In the genomic region with DNA sequence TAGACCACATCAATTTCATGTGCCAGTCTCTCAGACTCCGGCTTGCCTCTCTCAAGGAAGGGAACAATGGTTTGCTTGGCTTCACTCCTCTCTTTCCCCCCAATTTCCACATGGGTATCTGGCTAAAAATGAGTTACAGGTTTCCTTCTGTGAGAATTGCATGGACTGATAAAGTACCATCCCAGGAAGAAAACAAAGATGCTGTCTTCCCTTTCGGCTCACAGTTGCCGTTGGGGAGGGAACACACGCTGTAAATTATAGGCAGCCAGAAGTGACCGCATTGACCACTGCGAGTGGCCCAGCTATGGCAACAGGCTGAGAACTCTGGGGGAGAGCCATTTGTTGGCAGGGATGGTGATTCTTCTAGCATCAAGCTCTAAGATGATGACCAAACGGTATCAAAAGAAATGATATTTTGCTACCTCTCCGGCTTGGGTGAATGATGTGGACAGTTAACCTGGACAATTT, we compare ENCODE assay signal across 10 cellular contexts.
A peak's percentile ranks its signal among the peaks of the same experiment; 100 is the strongest.
DNase-seq lines count a peak whose midpoint lies in the region; ATAC-seq and TF ChIP-seq lines count a peak whose summit lies in the region.
"Had no signal": no experiment of that assay in that cellular context is flagged by ENCODE, and none has a peak within 500 bp of the region (broad histone marks: within the 10 kb centered on the region; RNA-seq: fewer than 3 reads in every experiment).

No MANE protein-coding gene starts in this region.

- no peaks in the 10 kb centered on the region for H3K9me3 Mint-ChIP-seq in activated T-cell treated with anti-CD3 and anti-CD28 coated beads, Interleukin-2, amount 50 U/mL, for 24 hours
- no peaks in the 10 kb centered on the region for H3K9me3 Mint-ChIP-seq in effector memory CD8-positive, alpha-beta T cell
- H3K9me3 Mint-ChIP-seq in stimulated activated naive CD8-positive, alpha-beta T cell treated with anti-CD3 and anti-CD28 coated beads, Interleukin-15, amount 100 ng/mL, for 72 hours: no peaks in the 10 kb centered on the region

- TF ChIP-seq CTCF in RWPE1 (conservative IDR thresholded peaks at IDR 0.05; ENCODE audit: low read depth): no peak

- in situ Hi-C loops in ACHN (cut with HindIII; ENCODE audit: low pct_ligation_motif_present, low pct_unique_long_range_greater_than_20kb, low sequenced_read_pairs): no loop called here

- H3K27me3 Mint-ChIP-seq in activated T-cell treated with anti-CD3 and anti-CD28 coated beads, Interleukin-2, amount 50 U/mL, for 24 hours: no peaks in the 10 kb centered on the region
- H3K27me3 Mint-ChIP-seq in effector memory CD8-positive, alpha-beta T cell: no peaks in the 10 kb centered on the region
- no peaks in the 10 kb centered on the region for H3K27me3 Mint-ChIP-seq in stimulated activated naive CD8-positive, alpha-beta T cell treated with anti-CD3 and anti-CD28 coated beads, Interleukin-15, amount 100 ng/mL, for 72 hours

- peaks cover 48% of the 10 kb centered on the region for H3K36me3 Mint-ChIP-seq in activated T-cell treated with anti-CD3 and anti-CD28 coated beads, Interleukin-2, amount 50 U/mL, for 24 hours (ENCODE audit: low read depth)
- peaks cover 73% of the 10 kb centered on the region for H3K36me3 Mint-ChIP-seq in effector memory CD8-positive, alpha-beta T cell (ENCODE audit: insufficient read depth)

- H3K27ac Mint-ChIP-seq in activated T-cell treated with anti-CD3 and anti-CD28 coated beads, Interleukin-2, amount 50 U/mL, for 24 hours: peak overlapping the region; percentile 98
- H3K27ac Mint-ChIP-seq in effector memory CD8-positive, alpha-beta T cell: peak overlapping the region; percentile 95 to 98
- peak overlapping the region in 1 of 2 donors; percentile 73 for H3K27ac Mint-ChIP-seq in stimulated activated naive CD8-positive, alpha-beta T cell treated with anti-CD3 and anti-CD28 coated beads, Interleukin-15, amount 100 ng/mL, for 72 hours

- peaks cover 98% of the 10 kb centered on the region for H3K4me1 Mint-ChIP-seq in activated T-cell treated with anti-CD3 and anti-CD28 coated beads, Interleukin-2, amount 50 U/mL, for 24 hours (ENCODE audit: low read depth)
- H3K4me1 Mint-ChIP-seq in effector memory CD8-positive, alpha-beta T cell (ENCODE audit: low read depth in 2 of 2): peaks cover 77 to 89% of the 10 kb centered on the region in 2 donors
- H3K4me1 Mint-ChIP-seq in stimulated activated naive CD8-positive, alpha-beta T cell treated with anti-CD3 and anti-CD28 coated beads, Interleukin-15, amount 100 ng/mL, for 72 hours: peaks cover 87% of the 10 kb centered on the region

- H3K27ac ChIP-seq in RWPE1: peak overlapping the region; percentile 87

- ATAC-seq in effector memory CD8-positive, alpha-beta T cell (replicated peaks): peak; percentile 18
- ATAC-seq in stimulated activated naive CD8-positive, alpha-beta T cell treated with anti-CD3 and anti-CD28 coated beads, Interleukin-15, amount 100 ng/mL, for 72 hours: no peak
- no peak for ATAC-seq in HG02884 (IDR thresholded peaks at IDR 0.05; ENCODE audit: unreplicated experiment)

- CTCF ChIA-PET in RWPE1 (lab: Yijun Ruan, JAX): no interaction called here

- peak; percentile 49 for DNase-seq in activated T-cell treated with anti-CD3 and anti-CD28 coated beads, Interleukin-2, amount 50 U/mL, for 24 hours
- DNase-seq in activated T-cell treated with anti-CD3 and anti-CD28 coated beads for 4 hours: no peak
- DNase-seq in RWPE1 (ENCODE audit: low spot score): no peak
- no peak for DNase-seq in effector memory CD8-positive, alpha-beta T cell
- no peak for DNase-seq in stimulated activated naive CD8-positive, alpha-beta T cell treated with anti-CD3 and anti-CD28 coated beads, Interleukin-15, amount 100 ng/mL, for 72 hours
- no peak for DNase-seq in ACHN
- DNase-seq in cortex of kidney (lab: John Stamatoyannopoulos, UW): no peak
- DNase-seq: C1 segment of cervical spinal cord, NCI-H146 had no signal

- H3K4me3 Mint-ChIP-seq in activated T-cell treated with anti-CD3 and anti-CD28 coated beads, Interleukin-2, amount 50 U/mL, for 24 hours: peak overlapping the region; percentile 87
- H3K4me3 Mint-ChIP-seq in effector memory CD8-positive, alpha-beta T cell: peak overlapping the region; percentile 92 to 97
- H3K4me3 Mint-ChIP-seq in stimulated activated naive CD8-positive, alpha-beta T cell treated with anti-CD3 and anti-CD28 coated beads, Interleukin-15, amount 100 ng/mL, for 72 hours: peak overlapping the region; percentile 66 to 78

- POLR2A ChIA-PET in RWPE1 (lab: Yijun Ruan, JAX; ENCODE audit: low non-redundant PET): no interaction called here
